1 cellular context compared by ENCODE assay signal in the genomic region with DNA sequence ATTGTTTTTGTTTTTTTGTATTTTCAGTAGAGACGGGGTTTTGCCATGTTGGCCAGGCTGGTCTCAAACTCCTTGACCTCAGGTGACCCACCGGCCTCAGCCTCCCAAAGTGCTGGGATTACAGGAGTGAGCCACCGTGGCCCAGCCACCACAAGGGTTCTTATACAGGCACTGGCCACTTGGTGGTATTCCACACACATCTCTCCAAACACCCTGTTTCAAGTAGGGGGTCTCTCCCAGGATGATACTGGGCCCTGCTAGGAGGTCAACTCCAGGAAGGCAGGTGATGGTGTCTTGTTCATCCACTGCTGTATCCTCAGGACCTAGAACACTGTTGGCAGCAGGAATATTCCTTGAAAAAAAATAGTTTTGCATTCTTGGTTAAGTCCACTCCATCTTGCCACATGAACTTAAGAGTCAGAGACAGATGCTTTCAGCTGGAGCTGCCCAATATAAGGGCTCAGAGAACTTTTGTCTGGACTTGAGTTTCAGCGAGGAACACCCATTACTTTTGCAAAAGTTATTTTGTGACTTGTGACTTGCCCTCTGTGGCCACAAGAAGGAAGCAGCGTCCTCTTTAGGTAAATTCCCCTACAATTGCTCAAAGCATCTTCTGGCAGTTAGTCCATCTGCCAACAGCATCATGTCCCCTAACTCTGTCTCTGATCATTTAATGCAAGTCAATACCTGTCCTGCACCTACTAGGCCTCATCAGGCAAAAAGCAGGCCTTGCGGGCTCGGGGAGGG.
A peak's percentile ranks its signal among the peaks of the same experiment; 100 is the strongest.
TF ChIP-seq lines count a peak whose summit lies in the region.

No MANE protein-coding gene starts in this region.

TF ChIP-seq in HepG2, 621 proteins besides CTCF, POLR2A, EP300 and RAD21 (continues in another document):
- TF ChIP-seq ZNF207 (IDR thresholded peaks at IDR 0.05; ENCODE audit: borderline replicate concordance): no peak
- TF ChIP-seq, protein P1, sequence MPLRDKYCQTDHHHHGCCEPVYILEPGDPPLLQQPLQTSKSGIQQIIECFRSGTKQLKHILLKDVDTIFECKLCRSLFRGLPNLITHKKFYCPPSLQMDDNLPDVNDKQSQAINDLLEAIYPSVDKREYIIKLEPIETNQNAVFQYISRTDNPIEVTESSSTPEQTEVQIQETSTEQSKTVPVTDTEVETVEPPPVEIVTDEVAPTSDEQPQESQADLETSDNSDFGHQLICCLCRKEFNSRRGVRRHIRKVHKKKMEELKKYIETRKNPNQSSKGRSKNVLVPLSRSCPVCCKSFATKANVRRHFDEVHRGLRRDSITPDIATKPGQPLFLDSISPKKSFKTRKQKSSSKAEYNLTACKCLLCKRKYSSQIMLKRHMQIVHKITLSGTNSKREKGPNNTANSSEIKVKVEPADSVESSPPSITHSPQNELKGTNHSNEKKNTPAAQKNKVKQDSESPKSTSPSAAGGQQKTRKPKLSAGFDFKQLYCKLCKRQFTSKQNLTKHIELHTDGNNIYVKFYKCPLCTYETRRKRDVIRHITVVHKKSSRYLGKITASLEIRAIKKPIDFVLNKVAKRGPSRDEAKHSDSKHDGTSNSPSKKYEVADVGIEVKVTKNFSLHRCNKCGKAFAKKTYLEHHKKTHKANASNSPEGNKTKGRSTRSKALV (CRISPR knock-in tag; IDR thresholded peaks at IDR 0.05): 0 out of 2 replicates have a peak, but pooled peaks have one; percentile 27
- 0 out of 2 replicates have a peak, but pooled peaks have one; percentile 63 for TF ChIP-seq ZNF605 (CRISPR knock-in tag; IDR thresholded peaks at IDR 0.05)
- TF ChIP-seq TBX3 (IDR thresholded peaks at IDR 0.05; ENCODE audit: borderline replicate concordance): no peak
- TF ChIP-seq, protein P2, sequence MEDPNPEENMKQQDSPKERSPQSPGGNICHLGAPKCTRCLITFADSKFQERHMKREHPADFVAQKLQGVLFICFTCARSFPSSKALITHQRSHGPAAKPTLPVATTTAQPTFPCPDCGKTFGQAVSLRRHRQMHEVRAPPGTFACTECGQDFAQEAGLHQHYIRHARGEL (CRISPR knock-in tag; IDR thresholded peaks at IDR 0.05): no peak
- TF ChIP-seq, protein P3, sequence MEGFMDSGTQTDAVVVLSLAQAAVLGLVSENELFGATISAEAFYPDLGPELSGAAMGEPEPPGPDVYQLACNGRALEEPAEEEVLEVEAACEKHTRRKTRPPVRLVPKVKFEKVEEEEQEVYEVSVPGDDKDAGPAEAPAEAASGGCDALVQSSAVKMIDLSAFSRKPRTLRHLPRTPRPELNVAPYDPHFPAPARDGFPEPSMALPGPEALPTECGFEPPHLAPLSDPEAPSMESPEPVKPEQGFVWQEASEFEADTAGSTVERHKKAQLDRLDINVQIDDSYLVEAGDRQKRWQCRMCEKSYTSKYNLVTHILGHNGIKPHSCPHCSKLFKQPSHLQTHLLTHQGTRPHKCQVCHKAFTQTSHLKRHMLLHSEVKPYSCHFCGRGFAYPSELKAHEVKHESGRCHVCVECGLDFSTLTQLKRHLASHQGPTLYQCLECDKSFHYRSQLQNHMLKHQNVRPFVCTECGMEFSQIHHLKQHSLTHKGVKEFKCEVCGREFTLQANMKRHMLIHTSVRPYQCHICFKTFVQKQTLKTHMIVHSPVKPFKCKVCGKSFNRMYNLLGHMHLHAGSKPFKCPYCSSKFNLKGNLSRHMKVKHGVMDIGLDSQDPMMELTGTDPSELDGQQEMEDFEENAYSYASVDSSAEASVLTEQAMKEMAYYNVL (CRISPR knock-in tag; IDR thresholded peaks at IDR 0.05; ENCODE audit: borderline replicate concordance): no peak
- TF ChIP-seq THAP9 (CRISPR knock-in tag; IDR thresholded peaks at IDR 0.05; ENCODE audit: borderline replicate concordance): 0 out of 2 replicates have a peak, but pooled peaks have one; percentile 16
- no peak for TF ChIP-seq SMARCE1 (IDR thresholded peaks at IDR 0.05; ENCODE audit: borderline replicate concordance)
- no peak for TF ChIP-seq ZNF432 (CRISPR knock-in tag; IDR thresholded peaks at IDR 0.05; ENCODE audit: borderline replicate concordance)
- no peak for TF ChIP-seq NFE2L2 (IDR thresholded peaks at IDR 0.05; ENCODE audit: low read length)
- 0 out of 2 replicates have a peak, but pooled peaks have one; percentile 22 for TF ChIP-seq ZSCAN21 (CRISPR knock-in tag; IDR thresholded peaks at IDR 0.05; ENCODE audit: borderline replicate concordance)
- TF ChIP-seq ZNF430 (CRISPR knock-in tag; IDR thresholded peaks at IDR 0.05): peak; percentile 29; the same call in 1 of the 2 replicates
- no peak for TF ChIP-seq RFX5 (IDR thresholded peaks at IDR 0.05; ENCODE audit: low read depth, low read length)
- no peak for TF ChIP-seq MTA3 (CRISPR knock-in tag; IDR thresholded peaks at IDR 0.05)
- no peak for TF ChIP-seq FOSL1 (CRISPR knock-in tag; IDR thresholded peaks at IDR 0.05; ENCODE audit: borderline replicate concordance)
- no peak for TF ChIP-seq ZNF772 (CRISPR knock-in tag; IDR thresholded peaks at IDR 0.05)
- no peak for TF ChIP-seq RBM22 (optimal IDR thresholded peaks at IDR 0.05; ENCODE audit: low read length)
- TF ChIP-seq HBP1 (CRISPR knock-in tag; IDR thresholded peaks at IDR 0.05; ENCODE audit: low read depth): no peak
- TF ChIP-seq ZNF782 (CRISPR knock-in tag; IDR thresholded peaks at IDR 0.05; ENCODE audit: borderline replicate concordance): no peak
- 0 out of 2 replicates have a peak, but pooled peaks have one; percentile 11 for TF ChIP-seq ZNF574 (CRISPR knock-in tag; IDR thresholded peaks at IDR 0.05)
- TF ChIP-seq BORCS8-MEF2B (CRISPR knock-in tag; IDR thresholded peaks at IDR 0.05): 0 out of 2 replicates have a peak, but pooled peaks have one; percentile 41
- no peak for TF ChIP-seq ZBTB34 (CRISPR knock-in tag; IDR thresholded peaks at IDR 0.05)
- no peak for TF ChIP-seq SOX13 (IDR thresholded peaks at IDR 0.05)
- no peak for TF ChIP-seq SOX13 (CRISPR knock-in tag; conservative IDR thresholded peaks at IDR 0.05 in 1 of 2, IDR thresholded peaks at IDR 0.05 in 1 of 2)
- TF ChIP-seq ISX (CRISPR knock-in tag; conservative IDR thresholded peaks at IDR 0.05): no peak
- no peak for TF ChIP-seq KDM6A (CRISPR knock-in tag; IDR thresholded peaks at IDR 0.05; ENCODE audit: low read depth)
- TF ChIP-seq STAG1 (CRISPR knock-in tag; IDR thresholded peaks at IDR 0.05): peak; percentile 47
- TF ChIP-seq TGIF2 (CRISPR knock-in tag; IDR thresholded peaks at IDR 0.05): peak; percentile 54; the same call in 1 of the 2 replicates
- no peak for TF ChIP-seq SALL1 (CRISPR knock-in tag; IDR thresholded peaks at IDR 0.05)
- TF ChIP-seq PAX8 (CRISPR knock-in tag; IDR thresholded peaks at IDR 0.05; ENCODE audit: borderline replicate concordance): no peak
- TF ChIP-seq SRSF1 (optimal IDR thresholded peaks at IDR 0.05; ENCODE audit: low read depth, low read length): no peak
- no peak for TF ChIP-seq HMG20A (CRISPR knock-in tag; IDR thresholded peaks at IDR 0.05; ENCODE audit: borderline replicate concordance)
- TF ChIP-seq ZNF570 (CRISPR knock-in tag; IDR thresholded peaks at IDR 0.05; ENCODE audit: borderline replicate concordance): no peak
- no peak for TF ChIP-seq MAFK (conservative IDR thresholded peaks at IDR 0.05 in 1 of 2, IDR thresholded peaks at IDR 0.05 in 1 of 2; ENCODE audit: low read length in 2 of 2)
- TF ChIP-seq ZNF768 (CRISPR knock-in tag; IDR thresholded peaks at IDR 0.05): no peak; the same call in 1 of the 2 replicates
- no peak for TF ChIP-seq ZNF10 (CRISPR knock-in tag; IDR thresholded peaks at IDR 0.05; ENCODE audit: borderline replicate concordance, low read depth)
- TF ChIP-seq ZSCAN20 (CRISPR knock-in tag; IDR thresholded peaks at IDR 0.05; ENCODE audit: borderline replicate concordance): 0 out of 2 replicates have a peak, but pooled peaks have one; percentile 38
- TF ChIP-seq ZNF44 (CRISPR knock-in tag; IDR thresholded peaks at IDR 0.05): no peak; the same call in 1 of the 2 replicates
- TF ChIP-seq ZNF670 (CRISPR knock-in tag; IDR thresholded peaks at IDR 0.05; ENCODE audit: borderline replicate concordance): no peak
- no peak for TF ChIP-seq ZBTB8A (CRISPR knock-in tag; IDR thresholded peaks at IDR 0.05; ENCODE audit: borderline replicate concordance, low read depth)
- TF ChIP-seq ZNF766 (CRISPR knock-in tag; IDR thresholded peaks at IDR 0.05; ENCODE audit: borderline replicate concordance): peak; percentile 60; the same call in 1 of the 2 replicates
- no peak for TF ChIP-seq ZNF598 (CRISPR knock-in tag; IDR thresholded peaks at IDR 0.05; ENCODE audit: borderline replicate concordance)
- peak; percentile 16; the same call in 1 of the 2 replicates for TF ChIP-seq SALL2 (CRISPR knock-in tag; IDR thresholded peaks at IDR 0.05)
- TF ChIP-seq HOXA5 (CRISPR knock-in tag; IDR thresholded peaks at IDR 0.05): no peak
- TF ChIP-seq TRAFD1 (CRISPR knock-in tag; IDR thresholded peaks at IDR 0.05; ENCODE audit: borderline replicate concordance): no peak
- no peak for TF ChIP-seq EHMT2 (IDR thresholded peaks at IDR 0.05; ENCODE audit: borderline replicate concordance, low read depth, low read length)
- TF ChIP-seq RBAK (CRISPR knock-in tag; IDR thresholded peaks at IDR 0.05): no peak
- no peak for TF ChIP-seq ZNF205 (CRISPR knock-in tag; IDR thresholded peaks at IDR 0.05)
- TF ChIP-seq NR2C2 (CRISPR knock-in tag; IDR thresholded peaks at IDR 0.05; ENCODE audit: borderline replicate concordance): no peak
